Comparison of ENCODE assay signal across 9 cellular contexts in genomic region chr17:39152134-39152884, GRCh38. TPM values are rescaled to one million over a fixed set of nuclear protein-coding genes. Genes with fewer than 3 reads are reported as not detected.
A peak's percentile ranks its signal among the peaks of the same experiment; 100 is the strongest.
DNase-seq lines count a peak whose midpoint lies in the region; ATAC-seq and FAIRE-seq lines count a peak whose summit lies in the region.
"Had no signal": no experiment of that assay in that cellular context is flagged by ENCODE, and none has a peak within 500 bp of the region (broad histone marks: within the 10 kb centered on the region; RNA-seq: fewer than 3 reads in every experiment).

No MANE protein-coding gene starts in this region.

- ATAC-seq in natural killer cell treated with Interleukin-12 subunit alpha and Interleukin-12 subunit beta and Interleukin-15 and Interleukin-18, amount 100 ng/mL, for 72 hours, result no peak
- ATAC-seq in HG02885 (IDR thresholded peaks at IDR 0.05; ENCODE audit: poor library complexity, unreplicated experiment) (no peak), HG02623 (IDR thresholded peaks at IDR 0.05; ENCODE audit: unreplicated experiment) (no peak)

- no peaks in the 10 kb centered on the region for H3K27me3 ChIP-seq in endocrine pancreas (ENCODE audit: control insufficient read depth, insufficient read depth, low read length)

- in situ Hi-C loops in KBM-7 (cut with MboI; ENCODE audit: low pct_unique_long_range_greater_than_20kb, low sequenced_read_pairs), result loop anchor here (25.0 kb wide), 1 partner anchor 165 kb away; no protein-coding TSS in a partner anchor

- no peaks in the 10 kb centered on the region for H3K36me3 ChIP-seq in endocrine pancreas (ENCODE audit: control insufficient read depth, insufficient read depth, low read length)

- H3K36me3 Mint-ChIP-seq in T-helper 2 cell treated with Interferon-gamma antibody and Interleukin-4, amounts not matched to agents 5 μg/mL and 100 μg/mL, for 36 hours (ENCODE audit: low read depth), result no peaks in the 10 kb centered on the region
- no peaks in the 10 kb centered on the region for H3K36me3 Mint-ChIP-seq in natural killer cell treated with Interleukin-12 subunit alpha and Interleukin-12 subunit beta and Interleukin-15 and Interleukin-18, amount 100 ng/mL, for 72 hours

- H3K9me3 Mint-ChIP-seq in T-helper 2 cell treated with Interferon-gamma antibody and Interleukin-4, amounts not matched to agents 5 μg/mL and 100 μg/mL, for 36 hours, result no peaks in the 10 kb centered on the region
- no peaks in the 10 kb centered on the region for H3K9me3 Mint-ChIP-seq in natural killer cell treated with Interleukin-12 subunit alpha and Interleukin-12 subunit beta and Interleukin-15 and Interleukin-18, amount 100 ng/mL, for 72 hours

- H3K4me1 Mint-ChIP-seq in T-helper 2 cell treated with Interferon-gamma antibody and Interleukin-4, amounts not matched to agents 5 μg/mL and 100 μg/mL, for 36 hours (ENCODE audit: low read depth), result peaks cover 22% of the 10 kb centered on the region
- peaks cover 22 to 38% of the 10 kb centered on the region in 2 donors for H3K4me1 Mint-ChIP-seq in natural killer cell treated with Interleukin-12 subunit alpha and Interleukin-12 subunit beta and Interleukin-15 and Interleukin-18, amount 100 ng/mL, for 72 hours (ENCODE audit: low read depth in 2 of 2)

- peaks cover 46% of the 10 kb centered on the region for H3K27me3 Mint-ChIP-seq in T-helper 2 cell treated with Interferon-gamma antibody and Interleukin-4, amounts not matched to agents 5 μg/mL and 100 μg/mL, for 36 hours (ENCODE audit: low read depth)
- peaks cover 3 to 20% of the 10 kb centered on the region in 2 donors for H3K27me3 Mint-ChIP-seq in natural killer cell treated with Interleukin-12 subunit alpha and Interleukin-12 subunit beta and Interleukin-15 and Interleukin-18, amount 100 ng/mL, for 72 hours

- H3K9me3 ChIP-seq in endocrine pancreas (ENCODE audit: control insufficient read depth, low read length), result no peaks in the 10 kb centered on the region

- DNase-seq in HTR-8/SVneo (ENCODE audit: insufficient read length, low spot score) (no peak), KBM-7 (no peak), NCI-H345 (lab: John Stamatoyannopoulos, UW) (no peak)
- no peak for DNase-seq in T-helper 2 cell treated with Interferon-gamma antibody and Interleukin-4, amounts not matched to agents 5 μg/mL and 100 μg/mL, for 36 hours (ENCODE audit: low spot score)
- peak; percentile 56 for DNase-seq in natural killer cell treated with Interleukin-12 subunit alpha and Interleukin-12 subunit beta and Interleukin-15 and Interleukin-18, amount 100 ng/mL, for 72 hours (ENCODE audit: low spot score)

- peak overlapping the region; percentile 93 for H3K27ac Mint-ChIP-seq in T-helper 2 cell treated with Interferon-gamma antibody and Interleukin-4, amounts not matched to agents 5 μg/mL and 100 μg/mL, for 36 hours
- peak overlapping the region; percentile 99 to 100 for H3K27ac Mint-ChIP-seq in natural killer cell treated with Interleukin-12 subunit alpha and Interleukin-12 subunit beta and Interleukin-15 and Interleukin-18, amount 100 ng/mL, for 72 hours

- peak; percentile 38 for FAIRE-seq in HTR-8/SVneo (lab: Jason Lieb, UNC)

- no peak overlapping the region for H3K4me3 ChIP-seq in endocrine pancreas (ENCODE audit: control insufficient read depth, insufficient read depth, low read length)

- peak overlapping the region; percentile 93 for H3K4me3 Mint-ChIP-seq in T-helper 2 cell treated with Interferon-gamma antibody and Interleukin-4, amounts not matched to agents 5 μg/mL and 100 μg/mL, for 36 hours
- peak overlapping the region; percentile 96 for H3K4me3 Mint-ChIP-seq in natural killer cell treated with Interleukin-12 subunit alpha and Interleukin-12 subunit beta and Interleukin-15 and Interleukin-18, amount 100 ng/mL, for 72 hours

- H3K4me1 ChIP-seq in endocrine pancreas (ENCODE audit: control insufficient read depth, insufficient read depth, low read length), result no peaks in the 10 kb centered on the region

- H3K9ac ChIP-seq in endocrine pancreas (ENCODE audit: control insufficient read depth, insufficient read depth, low read length), result peak overlapping the region; percentile 63

RNA-seq across cellular contexts. Expression of gene PLXDC1, which starts 0.9 kb away (rescaled TPM):
- under 1 TPM in 1 of 2 donors, not detected in 1; 0.43 TPM for total RNA-seq in natural killer cell treated with Interleukin-12 subunit alpha and Interleukin-12 subunit beta and Interleukin-15 and Interleukin-18, amount 100 ng/mL, for 72 hours

RNA-seq across cellular contexts. Expression of gene ARL5C, which starts 13.7 kb away (rescaled TPM):
- not detected for total RNA-seq in natural killer cell treated with Interleukin-12 subunit alpha and Interleukin-12 subunit beta and Interleukin-15 and Interleukin-18, amount 100 ng/mL, for 72 hours
- total RNA-seq: T-helper 2 cell treated with Interferon-gamma antibody and Interleukin-4, amounts not matched to agents 100 ng/mL and 5 ng/mL, for 36 hours had no signal

RNA-seq across cellular contexts. Expression of gene CACNB1, which starts 45.2 kb away (rescaled TPM):
- 10 to 100 TPM; 18.8 to 49.9 TPM for total RNA-seq in natural killer cell treated with Interleukin-12 subunit alpha and Interleukin-12 subunit beta and Interleukin-15 and Interleukin-18, amount 100 ng/mL, for 72 hours

RNA-seq across cellular contexts. Expression of gene RPL19, which starts 47.8 kb away (rescaled TPM):
- 1,000 to 10,000 TPM; 1,326 to 1,683 TPM for total RNA-seq in natural killer cell treated with Interleukin-12 subunit alpha and Interleukin-12 subunit beta and Interleukin-15 and Interleukin-18, amount 100 ng/mL, for 72 hours
